8 cellular contexts compared by ENCODE assay signal in the genomic region with DNA sequence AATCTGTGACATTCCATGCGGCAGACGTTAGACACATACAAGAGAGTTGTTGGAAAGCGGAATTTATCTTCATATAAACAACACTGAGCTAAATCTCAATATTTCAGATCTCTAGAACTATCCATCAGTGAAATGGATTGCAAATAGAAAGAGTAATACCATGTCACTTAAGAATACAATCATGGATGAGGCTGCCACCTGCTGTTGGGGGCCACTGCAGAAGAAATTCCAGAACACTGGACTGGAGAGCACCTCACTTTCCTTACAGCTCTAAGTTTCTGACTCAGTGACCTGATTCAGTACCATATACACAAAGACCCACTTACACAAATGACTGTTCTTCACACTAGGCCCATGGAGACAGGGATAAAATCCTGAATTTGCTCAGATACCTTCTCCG.
DNase-seq lines count a peak whose midpoint lies in the region; ATAC-seq, FAIRE-seq and TF ChIP-seq lines count a peak whose summit lies in the region.
"Not testable (repeated sequence)": the region's sequence is repeated elsewhere in the genome, so short reads cannot be mapped to it uniquely, and the experiment has no call there.

No MANE protein-coding gene starts in this region.

- 0 out of 2 replicates have a peak, but pooled peaks have one; percentile 7 for TF ChIP-seq RAD21 in GM12878 (IDR thresholded peaks at IDR 0.05; ENCODE audit: insufficient read depth, low read depth, low read length)
- TF ChIP-seq RAD21 in liver (IDR thresholded peaks at IDR 0.05) = peak; percentile 43 to 54

- not testable (repeated sequence) for H2AFZ ChIP-seq in GM12878 (ENCODE audit: control insufficient read depth, low read depth, low read length)

- not testable (repeated sequence) for H3K9me3 ChIP-seq in GM12878 (replicated peaks; ENCODE audit: control insufficient read depth, insufficient read depth, low read length); liver (ENCODE audit: control insufficient read depth in 4 of 4, low read length in 3 of 4); uterus

- not testable (repeated sequence) for TF ChIP-seq EP300 in GM12878 (IDR thresholded peaks at IDR 0.05; ENCODE audit: borderline replicate concordance in 1 of 2, control insufficient read depth in 1 of 2, low read depth in 2 of 2, low read length in 2 of 2)

- RAD21 ChIA-PET in GM12878 (lab: Charles Lee; ENCODE audit: unreplicated experiment) = not testable (repeated sequence)

- H3K36me3 ChIP-seq in BJ (ENCODE audit: control insufficient read depth, insufficient read depth, low read length); GM12878 (ENCODE audit: control insufficient read depth in 2 of 2, insufficient read depth in 2 of 2, low read length in 1 of 2); liver (ENCODE audit: control insufficient read depth in 4 of 4, insufficient read depth in 3 of 4, low read depth in 1 of 4, low read length in 3 of 4); uterus: not testable (repeated sequence)

- BruUV-seq in GM12878 (replicated peaks; lab: Mats Ljungman, UMichigan) = not testable (repeated sequence)

- CTCF ChIA-PET in BJ (lab: Yijun Ruan, JAX); GM12878 (lab: Yijun Ruan, JAX): not testable (repeated sequence)

- not testable (repeated sequence) for H3K9ac ChIP-seq in GM12878 (ENCODE audit: control insufficient read depth, insufficient read depth, low read length); liver (ENCODE audit: low read depth in 1 of 2, low read length in 2 of 2)

- not testable (repeated sequence) for H3K4me2 ChIP-seq in GM12878 (ENCODE audit: control insufficient read depth, insufficient read depth)

- POLR2A ChIA-PET in BJ (lab: Charles Lee); GM12878 (lab: Charles Lee): not testable (repeated sequence)

- ATAC-seq in GM12878, sciatic nerve: not testable (repeated sequence)

- DNase-seq in BJ (ENCODE audit: low read depth); GM12878 (ENCODE audit: low read depth, low spot score); fibroblast of villous mesenchyme (ENCODE audit: low read depth): not testable (repeated sequence)
- DNase-seq in activated CD4-positive, alpha-beta T cell treated with anti-CD3 and anti-CD28 coated beads for 48 hours = peak; percentile 11
- DNase-seq in sciatic nerve (ENCODE audit: low spot score) (peak; percentile 63), uterus (peak; percentile 30 to 34)

- H3K27me3 ChIP-seq in BJ (ENCODE audit: control insufficient read depth, insufficient read depth, low read length); GM12878 (replicated peaks in 1 of 2; ENCODE audit: control insufficient read depth in 2 of 2, insufficient read depth in 2 of 2, low read length in 1 of 2); liver (ENCODE audit: control insufficient read depth in 4 of 4, insufficient read depth in 4 of 4, low read length in 3 of 4); uterus: not testable (repeated sequence)

- not testable (repeated sequence) for FAIRE-seq in GM12878 (lab: Jason Lieb, UNC)

- SMC1A ChIA-PET in GM12878 (lab: Charles Lee; ENCODE audit: uncharacterized antibody, unreplicated experiment) = not testable (repeated sequence)

- H3K79me2 ChIP-seq in GM12878 (ENCODE audit: control insufficient read depth, insufficient read depth, low read length) = not testable (repeated sequence)

- H4K20me1 ChIP-seq in GM12878 (ENCODE audit: control insufficient read depth, insufficient read depth) = not testable (repeated sequence)

- H3K4me3 ChIP-seq in BJ (ENCODE audit: low read depth, low read length); GM12878; fibroblast of villous mesenchyme (ENCODE audit: low read depth, low read length); liver (ENCODE audit: low read depth in 1 of 3, low read length in 3 of 3); uterus: not testable (repeated sequence)

- in situ Hi-C loops in GM12878 (cut with MboI) = not testable (repeated sequence)

- H3K4me1 ChIP-seq in GM12878 (ENCODE audit: control insufficient read depth, insufficient read depth, low read length); liver (ENCODE audit: control insufficient read depth in 4 of 4, insufficient read depth in 4 of 4, low read length in 3 of 4); uterus: not testable (repeated sequence)

- not testable (repeated sequence) for TF ChIP-seq POLR2A in GM12878 (IDR thresholded peaks at IDR 0.05; ENCODE audit: low read depth, low read length); uterus (IDR thresholded peaks at IDR 0.05)

- H3K27ac ChIP-seq in GM12878 (ENCODE audit: control insufficient read depth, insufficient read depth); liver (ENCODE audit: low read depth in 1 of 2, low read length in 2 of 2); uterus: not testable (repeated sequence)

- intact Hi-C loops in GM12878 (cut with micrococcal nuclease; ENCODE audit: unreplicated experiment); sciatic nerve (cut with DNase I); uterus (cut with DNase I; ENCODE audit: low total_unique reads): not testable (repeated sequence)

- TF ChIP-seq CTCF in BJ (IDR thresholded peaks at IDR 0.05; ENCODE audit: insufficient read depth, low read depth, low read length) (0 out of 2 replicates have a peak, but pooled peaks have one; percentile 10), LNCAP (IDR thresholded peaks at IDR 0.05) (peak; percentile 23; the same call in 1 of the 2 replicates), GM12878 (IDR thresholded peaks at IDR 0.05 in 2 of 3, conservative IDR thresholded peaks at IDR 0.05 in 1 of 3; ENCODE audit: control insufficient read depth in 2 of 3, extremely low read depth in 1 of 3, insufficient read depth in 1 of 3, low read depth in 3 of 3, low read length in 3 of 3) (0 out of 6 replicates have a peak, but pooled peaks of 1 of the 3 experiments have one; percentile 4), fibroblast of villous mesenchyme (IDR thresholded peaks at IDR 0.05; ENCODE audit: insufficient read depth, low read depth, low read length) (peak; percentile 13), liver (IDR thresholded peaks at IDR 0.05; ENCODE audit: low read depth, low read length, missing input control) (peak; percentile 5)
- not testable (repeated sequence) for TF ChIP-seq CTCF in uterus (IDR thresholded peaks at IDR 0.05)

- WGBS in GM12878 (ENCODE audit: insufficient coverage, insufficient replicate concordance, low lambda C conversion rate, missing lambda C conversion rate) = no CpG with 5 or more reads among the region's 4 CpGs
- WGBS in liver = 53% methylated on average over 1 of the region's 4 CpGs
